In the genomic region with DNA sequence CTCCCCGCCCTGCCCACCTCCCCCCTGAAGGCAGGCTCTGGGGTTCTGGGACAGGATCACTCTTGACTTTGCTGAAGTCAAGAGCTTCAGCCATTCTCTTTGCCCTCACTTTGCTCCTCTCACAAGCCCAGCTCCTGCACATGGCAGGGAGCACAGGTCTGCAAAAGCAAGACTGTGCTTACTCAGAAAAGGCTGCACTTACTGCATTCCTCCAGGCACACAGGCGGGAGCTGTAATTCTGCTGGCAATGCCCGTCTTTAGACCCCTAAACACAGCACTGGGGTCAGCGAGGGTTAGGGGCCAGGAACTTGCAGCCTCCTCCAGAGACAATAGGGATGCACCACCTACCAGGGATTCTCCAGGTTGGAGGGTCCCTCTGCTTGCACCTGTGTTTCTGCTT, we compare ENCODE assay signal across 21 cellular contexts.
DNase-seq lines count a peak whose midpoint lies in the region; ATAC-seq and TF ChIP-seq lines count a peak whose summit lies in the region.
"Had no signal": no experiment of that assay in that cellular context is flagged by ENCODE, and none has a peak within 500 bp of the region (broad histone marks: within the 10 kb centered on the region; RNA-seq: fewer than 3 reads in every experiment).

No MANE protein-coding gene starts in this region.

- H3K27me3 ChIP-seq in Karpas-422 (ENCODE audit: low read length), result no peaks in the 10 kb centered on the region
- no peaks in the 10 kb centered on the region for H3K27me3 ChIP-seq in mesenchymal stem cell (ENCODE audit: control insufficient read depth in 1 of 2, insufficient read depth in 1 of 2, low read length in 2 of 2)
- no peaks in the 10 kb centered on the region for H3K27me3 ChIP-seq in parathyroid adenoma (ENCODE audit: control insufficient read depth, insufficient read depth, low read length)
- H3K27me3 ChIP-seq: BE2C; BLaER1 treated with 17β-estradiol and CSF1 and Interleukin-3, amounts not matched to agents 10 nM and 100 nM had no signal

- no peak overlapping the region for H3K4me2 ChIP-seq in Karpas-422 (ENCODE audit: low read depth, low read length, poor library complexity, severe bottlenecking)
- H3K4me2 ChIP-seq in mesenchymal stem cell (ENCODE audit: low read length, poor library complexity, severe bottlenecking), result no peak overlapping the region
- no peak overlapping the region for H3K4me2 ChIP-seq in parathyroid adenoma (ENCODE audit: low read length)
- H3K4me2 ChIP-seq: A549; BLaER1 treated with 17β-estradiol and CSF1 and Interleukin-3, amounts not matched to agents 10 nM and 100 nM had no signal

- no peak overlapping the region for H3K18ac ChIP-seq in mesenchymal stem cell (ENCODE audit: low read depth in 1 of 2, low read length in 2 of 2)

- H2BK15ac ChIP-seq in mesenchymal stem cell (ENCODE audit: low read depth, poor library complexity, severe bottlenecking), result no peak overlapping the region

- H3K14ac ChIP-seq in mesenchymal stem cell (ENCODE audit: low read length in 2 of 2), result no peak overlapping the region

- DNase-seq in Karpas-422, result peak; percentile 22
- DNase-seq in mesenchymal stem cell, result no peak
- DNase-seq in stimulated activated CD4-positive, alpha-beta T cell treated with anti-CD3 and anti-CD28 coated beads, Interleukin-4, amount 100 ng/mL, for 4 hours, result no peak
- DNase-seq: 8988T; ACHN; AML-193; BE2C; Caco-2; CD4-positive, CD25-positive, alpha-beta regulatory T cell; CD8-positive, alpha-beta T cell; DMS153; DND-41; GM23248; H7; HCEC 1CT had no signal

- no peak overlapping the region for H2AFZ ChIP-seq in Karpas-422 (ENCODE audit: low read length)
- H2AFZ ChIP-seq in mesenchymal stem cell (ENCODE audit: low read depth, low read length), result no peak overlapping the region
- H2AFZ ChIP-seq in parathyroid adenoma, result peak overlapping the region; percentile 13
- H2AFZ ChIP-seq: GM23248 had no signal

- H3K27ac ChIP-seq in Karpas-422 (ENCODE audit: low read length) (no peak overlapping the region), VCaP (peak overlapping the region; percentile 70), mesenchymal stem cell (ENCODE audit: low read length, poor library complexity, severe bottlenecking) (no peak overlapping the region), parathyroid adenoma (peak overlapping the region; percentile 73)
- H3K27ac ChIP-seq: A549; BLaER1 treated with 17β-estradiol and CSF1 and Interleukin-3, amounts not matched to agents 10 nM and 100 nM; GM23248 had no signal

- H3K23ac ChIP-seq in mesenchymal stem cell (ENCODE audit: low read length in 2 of 2), result no peak overlapping the region

- H3K4me1 ChIP-seq in Karpas-422 (ENCODE audit: low read length) (no peaks in the 10 kb centered on the region), mesenchymal stem cell (ENCODE audit: control insufficient read depth, insufficient read depth, low read depth, low read length) (peaks cover 2% of the 10 kb centered on the region), parathyroid adenoma (peaks cover 12% of the 10 kb centered on the region)
- H3K4me1 ChIP-seq: A549; BE2C; BLaER1 treated with 17β-estradiol and CSF1 and Interleukin-3, amounts not matched to agents 10 nM and 100 nM; Caco-2 had no signal

- H3K9ac ChIP-seq in Karpas-422 (ENCODE audit: low read length) (no peak overlapping the region), mesenchymal stem cell (ENCODE audit: low read length) (no peak overlapping the region), parathyroid adenoma (no peak overlapping the region)
- H3K9ac ChIP-seq: BLaER1 treated with 17β-estradiol and CSF1 and Interleukin-3, amounts not matched to agents 10 nM and 100 nM; GM23248 had no signal

- TF ChIP-seq CTCF in VCaP (conservative IDR thresholded peaks at IDR 0.05) (no peak), parathyroid adenoma (IDR thresholded peaks at IDR 0.05) (no peak)

- H3K36me3 ChIP-seq in Karpas-422 (ENCODE audit: insufficient read depth, low read length) (no peaks in the 10 kb centered on the region), mesenchymal stem cell (ENCODE audit: control insufficient read depth in 1 of 2, insufficient read depth in 2 of 2, low read depth in 1 of 2, low read length in 2 of 2) (no peaks in the 10 kb centered on the region), parathyroid adenoma (ENCODE audit: control insufficient read depth, insufficient read depth, low read length) (no peaks in the 10 kb centered on the region)
- H3K36me3 ChIP-seq: BE2C; BLaER1 treated with 17β-estradiol and CSF1 and Interleukin-3, amounts not matched to agents 10 nM and 100 nM had no signal

- no peak overlapping the region for H2AK5ac ChIP-seq in mesenchymal stem cell (ENCODE audit: low read length, severe bottlenecking)

- no peaks in the 10 kb centered on the region for H3K79me1 ChIP-seq in mesenchymal stem cell (replicated peaks; ENCODE audit: low read length, poor library complexity, severe bottlenecking)

- peak overlapping the region; percentile 22 for H4K8ac ChIP-seq in mesenchymal stem cell (ENCODE audit: low read length)

- ATAC-seq in HG02870 (IDR thresholded peaks at IDR 0.05; ENCODE audit: unreplicated experiment) (no peak), GM21619 (IDR thresholded peaks at IDR 0.05; ENCODE audit: unreplicated experiment) (no peak)
- ATAC-seq: A549; CD8-positive, alpha-beta T cell had no signal

- H3K9me3 ChIP-seq in Karpas-422 (ENCODE audit: low read length), result peaks cover 8% of the 10 kb centered on the region; the same call in 1 of the 2 replicates
- no peaks in the 10 kb centered on the region for H3K9me3 ChIP-seq in mesenchymal stem cell (ENCODE audit: control insufficient read depth, low read length)
- no peaks in the 10 kb centered on the region for H3K9me3 ChIP-seq in parathyroid adenoma (ENCODE audit: control insufficient read depth, low read length)
- H3K9me3 ChIP-seq: BE2C, Caco-2 had no signal

- H3K4ac ChIP-seq in mesenchymal stem cell (ENCODE audit: low read depth in 1 of 2, low read length in 2 of 2), result no peak overlapping the region

- no peak overlapping the region for H2BK120ac ChIP-seq in mesenchymal stem cell (ENCODE audit: low read depth, low read length)

- no peak overlapping the region for H4K91ac ChIP-seq in mesenchymal stem cell (ENCODE audit: low read length)

- no peaks in the 10 kb centered on the region for H3K9me2 ChIP-seq in Karpas-422 (replicated peaks; ENCODE audit: insufficient read depth, low read length)

- no peaks in the 10 kb centered on the region; the same call in 1 of the 2 replicates for H4K20me1 ChIP-seq in Karpas-422 (ENCODE audit: insufficient read depth, low read depth, low read length)

- no peaks in the 10 kb centered on the region for H3K79me2 ChIP-seq in Karpas-422 (ENCODE audit: low read length)
- no peaks in the 10 kb centered on the region for H3K79me2 ChIP-seq in parathyroid adenoma

- no peak overlapping the region for H2BK5ac ChIP-seq in mesenchymal stem cell (ENCODE audit: low read depth, low read length, poor library complexity, severe bottlenecking)

- WGBS in mesenchymal stem cell, result 56% methylated on average over 4 of the region's 4 CpGs

- no peak overlapping the region for H2BK12ac ChIP-seq in mesenchymal stem cell (ENCODE audit: low read length in 2 of 2)

- H3K4me3 ChIP-seq in Karpas-422 (ENCODE audit: low read length), result no peak overlapping the region
- no peak overlapping the region for H3K4me3 ChIP-seq in mesenchymal stem cell (ENCODE audit: insufficient read depth in 1 of 2, low read depth in 1 of 2, low read length in 2 of 2)
- H3K4me3 ChIP-seq in parathyroid adenoma (ENCODE audit: low read depth, low read length), result no peak overlapping the region
- H3K4me3 ChIP-seq: A549; BLaER1 treated with 17β-estradiol and CSF1 and Interleukin-3, amounts not matched to agents 10 nM and 100 nM; GM23248 had no signal

Comparison
In these comparisons a context has a peak if more than half of its experiments do, and no peak if none do; other contexts are left out.
1. H3K27ac ChIP-seq: peak in VCaP (single experiment) and parathyroid adenoma (single experiment); none in Karpas-422 (single experiment) and mesenchymal stem cell (single experiment).